In the genomic region with DNA sequence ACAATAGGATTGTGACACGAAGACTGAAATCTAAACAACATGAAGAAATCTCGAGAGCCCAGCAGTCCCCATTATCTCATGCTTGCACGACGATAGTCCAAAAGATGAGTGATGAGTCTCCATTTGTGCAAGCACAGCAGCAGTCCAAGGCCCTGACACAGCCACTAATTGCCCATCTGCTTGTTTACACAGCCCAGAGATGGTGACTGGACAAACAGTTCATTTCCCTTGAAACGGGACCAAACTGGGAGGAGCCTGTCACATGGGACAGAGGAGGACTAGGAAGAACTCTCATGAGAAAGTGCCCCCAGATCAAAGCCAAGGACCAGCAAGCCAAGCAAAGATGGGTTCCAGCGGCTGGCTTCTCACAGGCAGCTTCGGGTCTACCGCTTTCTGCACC, we compare ENCODE assay signal across 10 cellular contexts.
DNase-seq lines count a peak whose midpoint lies in the region; ATAC-seq and TF ChIP-seq lines count a peak whose summit lies in the region.
"Had no signal": no experiment of that assay in that cellular context is flagged by ENCODE, and none has a peak within 500 bp of the region (broad histone marks: within the 10 kb centered on the region; RNA-seq: fewer than 3 reads in every experiment).

No MANE protein-coding gene starts in this region.

- peaks cover 79% of the 10 kb centered on the region for H3K79me2 ChIP-seq in SK-N-SH (ENCODE audit: insufficient read depth)

- peak overlapping the region; percentile 29; the same call in 1 of the 2 replicates for H3K9ac ChIP-seq in SK-N-SH

- WGBS in SK-N-SH (ENCODE audit: low lambda C conversion rate) = 62% methylated on average over 8 of the region's 8 CpGs

- H2AFZ ChIP-seq in SK-N-SH (ENCODE audit: low read depth) = no peak overlapping the region

- DNase-seq in HS-5 (ENCODE audit: low read depth) = peak; percentile 87
- DNase-seq in SK-N-SH = no peak
- DNase-seq in hepatic stellate cell (ENCODE audit: low spot score) = peak; percentile 55
- DNase-seq in superior temporal gyrus (ENCODE audit: extremely low spot score) = peak; percentile 89
- DNase-seq in NCI-H2171 (lab: John Stamatoyannopoulos, UW) = no peak
- DNase-seq: NK-92 treated with Interleukin-12 subunit alpha and Interleukin-12 subunit beta, amount 100 ng/mL, for 24 hours; stimulated activated CD4-positive, alpha-beta T cell treated with anti-CD3 and anti-CD28 coated beads, Interleukin-1b, Interleukin-23, amount 100 ng/mL, for 48 hours had no signal

- peaks cover 21% of the 10 kb centered on the region for H3F3A ChIP-seq in SK-N-SH (replicated peaks; ENCODE audit: insufficient read depth)

- H4K20me1 ChIP-seq in SK-N-SH (ENCODE audit: insufficient read depth) = no peaks in the 10 kb centered on the region

- no peaks in the 10 kb centered on the region for H3K9me2 ChIP-seq in SK-N-SH

- peak overlapping the region in 1 of 2 experiments; percentile 68; a peak in 2 of 4 replicates for H3K27ac ChIP-seq in SK-N-SH (ENCODE audit: low read depth in 2 of 2, low read length in 1 of 2)
- H3K27ac ChIP-seq: cardiac muscle cell had no signal

- TF ChIP-seq RAD21 in SK-N-SH (IDR thresholded peaks at IDR 0.05; ENCODE audit: low read length) = no peak

- H3K4me2 ChIP-seq in SK-N-SH = peak overlapping the region; percentile 46; the same call in 1 of the 2 replicates

- CTCF ChIA-PET in SK-N-SH (lab: Yijun Ruan, JAX) = interaction anchor here (0.6 to 1.4 kb wide), 3 partner anchors 12 to 335 kb away, joined by 3 to 6 read pairs (median 4); no protein-coding TSS in a partner anchor

- TF ChIP-seq CTCF in SK-N-SH (IDR thresholded peaks at IDR 0.05) = no peak

- no peaks in the 10 kb centered on the region for H3K9me3 ChIP-seq in SK-N-SH

- no peak overlapping the region for H3K4me3 ChIP-seq in SK-N-SH (ENCODE audit: low read depth in 2 of 2, low read length in 1 of 2)
- H3K4me3 ChIP-seq: cardiac muscle cell had no signal

- TF ChIP-seq EP300 in SK-N-SH (IDR thresholded peaks at IDR 0.05; ENCODE audit: borderline replicate concordance in 1 of 2, low read depth in 1 of 2, low read length in 1 of 2) = no peak

- peaks cover 4 to 8% of the 10 kb centered on the region in 2 experiments; a peak in 3 of 4 replicates for H3K4me1 ChIP-seq in SK-N-SH (ENCODE audit: control insufficient read depth in 1 of 2, insufficient read depth in 2 of 2, low read depth in 1 of 2, low read length in 1 of 2)

- no peaks in the 10 kb centered on the region for H3K27me3 ChIP-seq in SK-N-SH (ENCODE audit: insufficient read depth)
- H3K27me3 ChIP-seq: cardiac muscle cell had no signal

- ATAC-seq in HG03097 (IDR thresholded peaks at IDR 0.05; ENCODE audit: low FRiP score, unreplicated experiment) (no peak), GM21737 (IDR thresholded peaks at IDR 0.05; ENCODE audit: unreplicated experiment) (no peak)

- H3K36me3 ChIP-seq in SK-N-SH (replicated peaks in 1 of 2; ENCODE audit: control insufficient read depth in 1 of 2, insufficient read depth in 2 of 2, low read length in 1 of 2) = peaks cover 15 to 47% of the 10 kb centered on the region in 2 experiments
- H3K36me3 ChIP-seq: cardiac muscle cell had no signal

- POLR2A ChIA-PET in SK-N-SH (lab: Yijun Ruan, JAX) = no interaction called here

TF ChIP-seq in SK-N-SH, 30 proteins besides CTCF, POLR2A, EP300 and RAD21 (continues in another document):
- TF ChIP-seq YY1 (IDR thresholded peaks at IDR 0.05; ENCODE audit: low read depth) (no peak), TCF12 (IDR thresholded peaks at IDR 0.05) (peak; percentile 37; the same call in 1 of the 2 replicates), GABPA (IDR thresholded peaks at IDR 0.05; ENCODE audit: low read depth) (no peak), GATA2 (CRISPR knock-in tag; IDR thresholded peaks at IDR 0.05) (no peak), TAF1 (IDR thresholded peaks at IDR 0.05; ENCODE audit: borderline replicate concordance, low read depth, low read length) (no peak), FOXM1 (IDR thresholded peaks at IDR 0.05; ENCODE audit: low read depth) (no peak), MEF2A (IDR thresholded peaks at IDR 0.05; ENCODE audit: borderline replicate concordance, low read depth) (no peak), JUND (IDR thresholded peaks at IDR 0.05) (no peak), SIN3A (IDR thresholded peaks at IDR 0.05; ENCODE audit: borderline replicate concordance, low read depth, low read length) (no peak), RCOR1 (IDR thresholded peaks at IDR 0.05; ENCODE audit: low read length) (no peak), FOXJ3 (CRISPR knock-in tag; IDR thresholded peaks at IDR 0.05) (no peak), SMC3 (IDR thresholded peaks at IDR 0.05; ENCODE audit: low read depth, low read length) (no peak), RXRA (IDR thresholded peaks at IDR 0.05; ENCODE audit: borderline replicate concordance, low read depth) (no peak), FOSL2 (IDR thresholded peaks at IDR 0.05; ENCODE audit: borderline replicate concordance, low read depth) (peak; percentile 17; the same call in 1 of the 2 replicates), EZH2phosphoT487 (IDR thresholded peaks at IDR 0.05; ENCODE audit: borderline replicate concordance, low read depth) (no peak), ELF1 (IDR thresholded peaks at IDR 0.05) (no peak), NRF1 (IDR thresholded peaks at IDR 0.05; ENCODE audit: low read depth, low read length) (no peak), RFX5 (IDR thresholded peaks at IDR 0.05; ENCODE audit: low read length) (no peak), CHD2 (IDR thresholded peaks at IDR 0.05; ENCODE audit: low read length, partially characterized antibody) (no peak), MXI1 (IDR thresholded peaks at IDR 0.05; ENCODE audit: low read depth, low read length) (no peak)
- TF ChIP-seq, protein P1, sequence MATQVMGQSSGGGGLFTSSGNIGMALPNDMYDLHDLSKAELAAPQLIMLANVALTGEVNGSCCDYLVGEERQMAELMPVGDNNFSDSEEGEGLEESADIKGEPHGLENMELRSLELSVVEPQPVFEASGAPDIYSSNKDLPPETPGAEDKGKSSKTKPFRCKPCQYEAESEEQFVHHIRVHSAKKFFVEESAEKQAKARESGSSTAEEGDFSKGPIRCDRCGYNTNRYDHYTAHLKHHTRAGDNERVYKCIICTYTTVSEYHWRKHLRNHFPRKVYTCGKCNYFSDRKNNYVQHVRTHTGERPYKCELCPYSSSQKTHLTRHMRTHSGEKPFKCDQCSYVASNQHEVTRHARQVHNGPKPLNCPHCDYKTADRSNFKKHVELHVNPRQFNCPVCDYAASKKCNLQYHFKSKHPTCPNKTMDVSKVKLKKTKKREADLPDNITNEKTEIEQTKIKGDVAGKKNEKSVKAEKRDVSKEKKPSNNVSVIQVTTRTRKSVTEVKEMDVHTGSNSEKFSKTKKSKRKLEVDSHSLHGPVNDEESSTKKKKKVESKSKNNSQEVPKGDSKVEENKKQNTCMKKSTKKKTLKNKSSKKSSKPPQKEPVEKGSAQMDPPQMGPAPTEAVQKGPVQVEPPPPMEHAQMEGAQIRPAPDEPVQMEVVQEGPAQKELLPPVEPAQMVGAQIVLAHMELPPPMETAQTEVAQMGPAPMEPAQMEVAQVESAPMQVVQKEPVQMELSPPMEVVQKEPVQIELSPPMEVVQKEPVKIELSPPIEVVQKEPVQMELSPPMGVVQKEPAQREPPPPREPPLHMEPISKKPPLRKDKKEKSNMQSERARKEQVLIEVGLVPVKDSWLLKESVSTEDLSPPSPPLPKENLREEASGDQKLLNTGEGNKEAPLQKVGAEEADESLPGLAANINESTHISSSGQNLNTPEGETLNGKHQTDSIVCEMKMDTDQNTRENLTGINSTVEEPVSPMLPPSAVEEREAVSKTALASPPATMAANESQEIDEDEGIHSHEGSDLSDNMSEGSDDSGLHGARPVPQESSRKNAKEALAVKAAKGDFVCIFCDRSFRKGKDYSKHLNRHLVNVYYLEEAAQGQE (IDR thresholded peaks at IDR 0.05; ENCODE audit: low read depth, low read length) = no peak
- TF ChIP-seq, protein P2, sequence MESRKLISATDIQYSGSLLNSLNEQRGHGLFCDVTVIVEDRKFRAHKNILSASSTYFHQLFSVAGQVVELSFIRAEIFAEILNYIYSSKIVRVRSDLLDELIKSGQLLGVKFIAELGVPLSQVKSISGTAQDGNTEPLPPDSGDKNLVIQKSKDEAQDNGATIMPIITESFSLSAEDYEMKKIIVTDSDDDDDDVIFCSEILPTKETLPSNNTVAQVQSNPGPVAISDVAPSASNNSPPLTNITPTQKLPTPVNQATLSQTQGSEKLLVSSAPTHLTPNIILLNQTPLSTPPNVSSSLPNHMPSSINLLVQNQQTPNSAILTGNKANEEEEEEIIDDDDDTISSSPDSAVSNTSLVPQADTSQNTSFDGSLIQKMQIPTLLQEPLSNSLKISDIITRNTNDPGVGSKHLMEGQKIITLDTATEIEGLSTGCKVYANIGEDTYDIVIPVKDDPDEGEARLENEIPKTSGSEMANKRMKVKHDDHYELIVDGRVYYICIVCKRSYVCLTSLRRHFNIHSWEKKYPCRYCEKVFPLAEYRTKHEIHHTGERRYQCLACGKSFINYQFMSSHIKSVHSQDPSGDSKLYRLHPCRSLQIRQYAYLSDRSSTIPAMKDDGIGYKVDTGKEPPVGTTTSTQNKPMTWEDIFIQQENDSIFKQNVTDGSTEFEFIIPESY (IDR thresholded peaks at IDR 0.05; ENCODE audit: borderline replicate concordance, low read depth) = no peak
- TF ChIP-seq, protein P3, sequence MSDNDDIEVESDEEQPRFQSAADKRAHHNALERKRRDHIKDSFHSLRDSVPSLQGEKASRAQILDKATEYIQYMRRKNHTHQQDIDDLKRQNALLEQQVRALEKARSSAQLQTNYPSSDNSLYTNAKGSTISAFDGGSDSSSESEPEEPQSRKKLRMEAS (IDR thresholded peaks at IDR 0.05; ENCODE audit: low read depth) = no peak
- TF ChIP-seq, protein P4, sequence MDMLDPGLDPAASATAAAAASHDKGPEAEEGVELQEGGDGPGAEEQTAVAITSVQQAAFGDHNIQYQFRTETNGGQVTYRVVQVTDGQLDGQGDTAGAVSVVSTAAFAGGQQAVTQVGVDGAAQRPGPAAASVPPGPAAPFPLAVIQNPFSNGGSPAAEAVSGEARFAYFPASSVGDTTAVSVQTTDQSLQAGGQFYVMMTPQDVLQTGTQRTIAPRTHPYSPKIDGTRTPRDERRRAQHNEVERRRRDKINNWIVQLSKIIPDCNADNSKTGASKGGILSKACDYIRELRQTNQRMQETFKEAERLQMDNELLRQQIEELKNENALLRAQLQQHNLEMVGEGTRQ (IDR thresholded peaks at IDR 0.05; ENCODE audit: borderline replicate concordance, low read depth, low read length) = no peak

Comparison
In these comparisons a context has a peak if more than half of its experiments do, and no peak if none do; other contexts are left out.
1. DNase-seq: peak in HS-5 (single experiment), hepatic stellate cell (single experiment) and superior temporal gyrus (single experiment); none in SK-N-SH (single experiment) and NCI-H2171 (single experiment).